15 cellular contexts compared by ENCODE assay signal in genomic region chr2:190634381-190634780, GRCh38. TPM values are rescaled to one million over a fixed set of nuclear protein-coding genes. Genes with fewer than 3 reads are reported as not detected.
DNase-seq lines count a peak whose midpoint lies in the region; TF ChIP-seq lines count a peak whose summit lies in the region.
"Had no signal": no experiment of that assay in that cellular context is flagged by ENCODE, and none has a peak within 500 bp of the region (broad histone marks: within the 10 kb centered on the region; RNA-seq: fewer than 3 reads in every experiment).

No MANE protein-coding gene starts in this region.

- H3K36me3 ChIP-seq in endodermal cell (ENCODE audit: control insufficient read depth, insufficient read depth, low read length) (no peaks in the 10 kb centered on the region), Caco-2 (ENCODE audit: control insufficient read depth, insufficient read depth, low read length) (no peaks in the 10 kb centered on the region), transverse colon (no peaks in the 10 kb centered on the region)
- H3K36me3 ChIP-seq: BE2C had no signal

- POLR2A ChIA-PET in Caco-2 (lab: Charles Lee), result no interaction called here

- peak overlapping the region; percentile 62 for H3K27ac Mint-ChIP-seq in endodermal cell
- H3K27ac Mint-ChIP-seq in Caco-2 (ENCODE audit: unreplicated experiment), result no peak overlapping the region
- H3K27ac Mint-ChIP-seq: CD8-positive, alpha-beta T cell had no signal

- WGBS in endodermal cell (ENCODE audit: insufficient coverage in 1 of 2, insufficient read length in 1 of 2), 2 experiments, result 92 to 96% methylated on average over 3 of the region's 3 CpGs
- WGBS in transverse colon (ENCODE audit: low coverage in 1 of 2), 2 donors, result 87 to 94% methylated on average over 3 of the region's 3 CpGs

- H3K9ac ChIP-seq in endodermal cell (ENCODE audit: extremely low read depth, low read length, poor library complexity, severe bottlenecking), result no peak overlapping the region

- in situ Hi-C loops in transverse colon (cut with MboI; ENCODE audit: low pct_ligation_motif_present in 1 of 4, low pct_unique_long_range_greater_than_20kb in 1 of 4, low sequenced_read_pairs in 3 of 4), result loop anchor here in 1 of 4 donors (25.0 kb wide), 1 partner anchor 97 kb away; the partner anchor contains the start of gene NEMP2

- H3K4me1 ChIP-seq in endodermal cell (ENCODE audit: control insufficient read depth, insufficient read depth, low read length) (peaks cover 14% of the 10 kb centered on the region), Caco-2 (peaks cover 24% of the 10 kb centered on the region), transverse colon (peaks cover 4 to 24% (median 10%) of the 10 kb centered on the region in 4 donors)

- H3K27me3 ChIP-seq in endodermal cell (ENCODE audit: control insufficient read depth, insufficient read depth, low read length, poor library complexity, severe bottlenecking), result no peaks in the 10 kb centered on the region
- H3K27me3 ChIP-seq in Caco-2 (replicated peaks; ENCODE audit: control insufficient read depth, insufficient read depth, low read length), result no peaks in the 10 kb centered on the region
- H3K27me3 ChIP-seq in transverse colon, result no peaks in the 10 kb centered on the region
- H3K27me3 ChIP-seq: BE2C had no signal

- CTCF ChIA-PET in Caco-2 (lab: Charles Lee), result no interaction called here

- no peaks in the 10 kb centered on the region for H3K36me3 Mint-ChIP-seq in endodermal cell (ENCODE audit: low read depth)
- H3K36me3 Mint-ChIP-seq in Caco-2 (ENCODE audit: insufficient read depth, unreplicated experiment), result no peaks in the 10 kb centered on the region
- H3K36me3 Mint-ChIP-seq: CD8-positive, alpha-beta T cell had no signal

- no TSS peak for BruUV-seq in Caco-2 (replicated peaks; lab: Mats Ljungman, UMichigan)

- H3K27me3 Mint-ChIP-seq in endodermal cell (ENCODE audit: insufficient read depth) (no peaks in the 10 kb centered on the region), Caco-2 (ENCODE audit: insufficient read depth, unreplicated experiment) (no peaks in the 10 kb centered on the region)

- H3K4me3 Mint-ChIP-seq in endodermal cell (no peak overlapping the region), Caco-2 (ENCODE audit: unreplicated experiment) (no peak overlapping the region)
- H3K4me3 Mint-ChIP-seq: CD8-positive, alpha-beta T cell had no signal

- H3K9me3 ChIP-seq in endodermal cell (ENCODE audit: control insufficient read depth, low read length) (no peaks in the 10 kb centered on the region), Caco-2 (no peaks in the 10 kb centered on the region), transverse colon (no peaks in the 10 kb centered on the region)
- H3K9me3 ChIP-seq: BE2C had no signal

- TF ChIP-seq EP300 in transverse colon (IDR thresholded peaks at IDR 0.05; ENCODE audit: low read depth), result no peak

- no peak for TF ChIP-seq CTCF in AG10803 (conservative IDR thresholded peaks at IDR 0.05; ENCODE audit: low read length)
- no peak for TF ChIP-seq CTCF in endodermal cell (conservative IDR thresholded peaks at IDR 0.05)
- TF ChIP-seq CTCF in Caco-2 (IDR thresholded peaks at IDR 0.05; ENCODE audit: insufficient read depth in 1 of 2, low read depth in 1 of 2, low read length in 1 of 2, severe bottlenecking in 1 of 2, unreplicated experiment in 1 of 2), result no peak
- TF ChIP-seq CTCF in transverse colon (IDR thresholded peaks at IDR 0.05), result no peak

- DNase-seq in AG10803 (ENCODE audit: low read depth) (peak; percentile 93), HS-5 (ENCODE audit: low read depth) (peak; percentile 88), endodermal cell (no peak), iris pigment epithelial cell (ENCODE audit: low read depth) (peak; percentile 34), Caco-2 (no peak), OCI-M1 (lab: John Stamatoyannopoulos, UW) (no peak), transverse colon (no peak)
- no peak for DNase-seq in stimulated activated CD4-positive, alpha-beta T cell treated with anti-CD3 and anti-CD28 coated beads, Interleukin-4, amount 100 ng/mL, for 4 hours
- DNase-seq: BE2C; CD8-positive, alpha-beta T cell; H7; Kasumi-1; NCI-H2029 treated with DMSO at 0.1 percent for 48 hours; NCI-H510A; SIG-M5 had no signal

- no peak overlapping the region for H3K27ac ChIP-seq in endodermal cell (ENCODE audit: low read depth, low read length)
- H3K27ac ChIP-seq in transverse colon, result no peak overlapping the region

- intact Hi-C loops in Caco-2 (cut with micrococcal nuclease; ENCODE audit: unreplicated experiment), result no loop called here
- intact Hi-C loops in transverse colon (cut with DNase I; ENCODE audit: low total_unique reads), result no loop called here

- no peak overlapping the region for H3K4me3 ChIP-seq in AG10803 (ENCODE audit: low read length)
- H3K4me3 ChIP-seq in endodermal cell (ENCODE audit: low read length), result no peak overlapping the region
- H3K4me3 ChIP-seq in Caco-2 (ENCODE audit: low read depth, low read length), result no peak overlapping the region
- H3K4me3 ChIP-seq in transverse colon, result no peak overlapping the region

- H3K9me3 Mint-ChIP-seq in endodermal cell (no peaks in the 10 kb centered on the region), Caco-2 (ENCODE audit: unreplicated experiment) (no peaks in the 10 kb centered on the region)
- H3K9me3 Mint-ChIP-seq: CD8-positive, alpha-beta T cell had no signal

- H3K4me1 Mint-ChIP-seq in endodermal cell (peaks cover 29% of the 10 kb centered on the region), Caco-2 (ENCODE audit: low read depth, unreplicated experiment) (peaks cover 23% of the 10 kb centered on the region)

- TF ChIP-seq POLR2A in transverse colon (IDR thresholded peaks at IDR 0.05), result no peak

RNA-seq across cellular contexts. Expression of gene NAB1, which starts 14.5 kb away (rescaled TPM):
- total RNA-seq in endodermal cell (10 to 100 TPM; 21.7 to 36.1 TPM), Caco-2 (2022) (87.9 and 88.1 TPM in 2 replicates), transverse colon (10 to 100 TPM; 34.3 to 63.9 (median 38.4) TPM)
- polyA plus RNA-seq in endodermal cell (2013, experiment 1 of 2), result 41.1 TPM
- 42.3 TPM for polyA plus RNA-seq in endodermal cell (2013, experiment 2 of 2)

Comparison
In these comparisons a context has a peak if more than half of its experiments do, and no peak if none do; other contexts are left out.
1. DNase-seq: peak in AG10803 (single experiment), HS-5 (single experiment) and iris pigment epithelial cell (single experiment); none in endodermal cell (single experiment), Caco-2 (0 of 2), stimulated activated CD4-positive, alpha-beta T cell treated with anti-CD3 and anti-CD28 coated beads, Interleukin-4, amount 100 ng/mL, for 4 hours (0 of 2), OCI-M1 (single experiment) and transverse colon (single experiment).